In the genomic region with DNA sequence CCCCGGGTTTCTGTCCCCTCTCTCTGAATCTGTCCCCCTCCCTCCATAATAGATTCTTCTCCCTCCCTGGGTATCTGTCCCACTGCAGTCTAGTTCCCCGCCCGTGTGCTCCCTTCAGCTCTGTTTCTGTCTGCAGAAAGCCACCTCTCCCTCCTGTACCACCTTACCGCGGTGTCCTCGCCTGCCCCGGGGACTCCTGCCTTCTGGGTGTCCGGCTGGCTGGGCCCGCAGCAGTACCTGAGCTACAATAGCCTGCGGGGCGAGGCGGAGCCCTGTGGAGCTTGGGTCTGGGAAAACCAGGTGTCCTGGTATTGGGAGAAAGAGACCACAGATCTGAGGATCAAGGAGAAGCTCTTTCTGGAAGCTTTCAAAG, we compare ENCODE assay signal across 8 cellular contexts. TPM values are rescaled to one million over a fixed set of nuclear protein-coding genes. Genes with fewer than 3 reads are reported as not detected.
DNase-seq lines count a peak whose midpoint lies in the region; ATAC-seq, FAIRE-seq and TF ChIP-seq lines count a peak whose summit lies in the region.

No MANE protein-coding gene starts in this region.

- H4K20me1 ChIP-seq in OCI-LY1 (ENCODE audit: insufficient read depth, low read length), result no peaks in the 10 kb centered on the region

- H3K9me3 ChIP-seq in OCI-LY1 (ENCODE audit: low read length), result no peaks in the 10 kb centered on the region
- H3K9me3 ChIP-seq in esophagus muscularis mucosa, result no peaks in the 10 kb centered on the region
- H3K9me3 ChIP-seq in pancreas, result no peaks in the 10 kb centered on the region

- no peaks in the 10 kb centered on the region for H3K79me2 ChIP-seq in OCI-LY1 (ENCODE audit: insufficient read depth, low read length)

- H3K27ac Mint-ChIP-seq in Calu3 (ENCODE audit: unreplicated experiment), result peak overlapping the region; percentile 69

- ATAC-seq in pancreas (peak; percentile 26 to 54 (median 43)), HG02642 (IDR thresholded peaks at IDR 0.05; ENCODE audit: poor library complexity, unreplicated experiment) (no peak), HG03520 (IDR thresholded peaks at IDR 0.05; ENCODE audit: unreplicated experiment) (no peak), HG02852 (IDR thresholded peaks at IDR 0.05; ENCODE audit: unreplicated experiment) (no peak)

- TF ChIP-seq CTCF in Calu3 (IDR thresholded peaks at IDR 0.05; ENCODE audit: unreplicated experiment) (no peak), OCI-LY1 (IDR thresholded peaks at IDR 0.05; ENCODE audit: low read length) (no peak), esophagus muscularis mucosa (IDR thresholded peaks at IDR 0.05) (no peak), pancreas (IDR thresholded peaks at IDR 0.05) (no peak)

- H2AFZ ChIP-seq in OCI-LY1 (ENCODE audit: low read length), result no peak overlapping the region

- H3K4me2 ChIP-seq in OCI-LY1 (ENCODE audit: low read length), result peak overlapping the region; percentile 77

- H3K36me3 ChIP-seq in OCI-LY1 (ENCODE audit: insufficient read depth, low read length), result no peaks in the 10 kb centered on the region
- H3K36me3 ChIP-seq in esophagus muscularis mucosa, result peaks cover 0 to 33% (median 2%) of the 10 kb centered on the region in 4 donors
- no peaks in the 10 kb centered on the region for H3K36me3 ChIP-seq in pancreas

- no peaks in the 10 kb centered on the region for H3K9me3 Mint-ChIP-seq in Calu3 (ENCODE audit: low read depth, unreplicated experiment)

- TSS peak; percentile 39 for BruUV-seq in Calu3 (replicated peaks; lab: Mats Ljungman, UMichigan)

- peak overlapping the region; percentile 70 for H3K9ac ChIP-seq in OCI-LY1 (ENCODE audit: low read length)

- H3F3A ChIP-seq in OCI-LY1 (ENCODE audit: insufficient read depth, low read length), result no peaks in the 10 kb centered on the region

- H3K9me2 ChIP-seq in OCI-LY1 (ENCODE audit: low read depth, low read length), result no peaks in the 10 kb centered on the region

- CTCF ChIA-PET in Calu3 (lab: Charles Lee), result interaction anchor here (0.7 to 1.9 kb wide), 2 partner anchors 32 to 33 kb away, joined by 5 to 8 read pairs; no protein-coding TSS in a partner anchor

- no peaks in the 10 kb centered on the region; the same call in 1 of the 2 replicates for H3K27me3 ChIP-seq in OCI-LY1 (ENCODE audit: insufficient read depth, low read length)
- H3K27me3 ChIP-seq in esophagus muscularis mucosa, result no peaks in the 10 kb centered on the region
- no peaks in the 10 kb centered on the region for H3K27me3 ChIP-seq in pancreas

- no peak overlapping the region for H3K27ac ChIP-seq in OCI-LY1 (ENCODE audit: low read depth, low read length, poor library complexity, severe bottlenecking)
- peak overlapping the region; percentile 86 to 93 (median 90) for H3K27ac ChIP-seq in esophagus muscularis mucosa (replicated peaks in 1 of 4)
- H3K27ac ChIP-seq in pancreas, result no peak overlapping the region

- no peak for TF ChIP-seq POLR2A in esophagus muscularis mucosa (IDR thresholded peaks at IDR 0.05; ENCODE audit: low read depth)

- FAIRE-seq in pancreas (lab: Jason Lieb, UNC), result no peak

- DNase-seq in Calu3 (no peak), esophagus muscularis mucosa (ENCODE audit: extremely low spot score) (no peak), pancreas (no peak), medulla oblongata (ENCODE audit: extremely low spot score) (no peak)

- H3K4me1 ChIP-seq in OCI-LY1 (ENCODE audit: insufficient read depth, low read length, severe bottlenecking) (peaks cover 12% of the 10 kb centered on the region), esophagus muscularis mucosa (peaks cover 17 to 50% (median 45%) of the 10 kb centered on the region in 4 donors), pancreas (peaks cover 0 to 11% (median 0%) of the 10 kb centered on the region in 3 donors)

- no peaks in the 10 kb centered on the region for H3K27me3 Mint-ChIP-seq in Calu3 (ENCODE audit: unreplicated experiment)

- H3K4me3 ChIP-seq in OCI-LY1 (ENCODE audit: low read depth, low read length, poor library complexity, severe bottlenecking), result peak overlapping the region; percentile 68
- peak overlapping the region; percentile 64 to 96 (median 72) for H3K4me3 ChIP-seq in esophagus muscularis mucosa
- H3K4me3 ChIP-seq in pancreas, result peak overlapping the region; percentile 13 to 80 (median 74)

- no peak for TF ChIP-seq EP300 in esophagus muscularis mucosa (IDR thresholded peaks at IDR 0.05)

- intact Hi-C loops in Calu3 (cut with micrococcal nuclease; ENCODE audit: unreplicated experiment) (no loop called here), esophagus muscularis mucosa (cut with DNase I) (no loop called here), pancreas (cut with DNase I) (no loop called here)

- 33% methylated on average over 5 of the region's 12 CpGs for WGBS in esophagus muscularis mucosa
- 7 to 13% methylated on average over 12 of the region's 12 CpGs for WGBS in pancreas, 2 donors

- H3K4me3 Mint-ChIP-seq in Calu3 (ENCODE audit: low read depth, unreplicated experiment), result peak overlapping the region; percentile 77

- H3K4me1 Mint-ChIP-seq in Calu3 (ENCODE audit: low read depth, unreplicated experiment), result peaks cover 27% of the 10 kb centered on the region

- H3K36me3 Mint-ChIP-seq in Calu3 (ENCODE audit: insufficient read depth, unreplicated experiment), result peaks cover 30% of the 10 kb centered on the region

RNA-seq across cellular contexts. Expression of a gene that starts 1.3 kb away (rescaled TPM):
- 80.8 and 95.4 TPM in 2 replicates for total RNA-seq in Calu3 (2022)
- 100 to 1,000 TPM; 108 to 234 (median 170) TPM for total RNA-seq in esophagus muscularis mucosa
- total RNA-seq in pancreas, result 100 to 1,000 TPM in 1 of 6 donors, 10 to 100 TPM in 5; 48.4 to 105 (median 66.3) TPM
- polyA plus RNA-seq in pancreas, result 10 to 100 TPM; 74.5 to 87.8 TPM

RNA-seq across cellular contexts. Expression of a gene that starts 14.1 kb away (rescaled TPM):
- 5.0 and 7.6 TPM in 2 replicates for total RNA-seq in Calu3 (2022)
- total RNA-seq in esophagus muscularis mucosa, result 10 to 100 TPM in 3 of 4 donors, 1 to 10 TPM in 1; 9.8 to 22.4 (median 18.0) TPM
- total RNA-seq in pancreas, result 10 to 100 TPM in 1 of 6 donors, 1 to 10 TPM in 5; 1.6 to 16.5 (median 4.8) TPM
- 10 to 100 TPM; 38.7 to 41.5 TPM for polyA plus RNA-seq in pancreas

RNA-seq across cellular contexts. Expression of a gene that starts 17.5 kb away (rescaled TPM):
- 1,643 and 1,795 TPM in 2 replicates for total RNA-seq in Calu3 (2022)
- total RNA-seq in esophagus muscularis mucosa, result 1,000 to 10,000 TPM; 1,719 to 5,089 (median 3,692) TPM
- total RNA-seq in pancreas, result 1,000 to 10,000 TPM in 4 of 6 donors, 100 to 1,000 TPM in 2; 765 to 1,427 (median 1,126) TPM
- polyA plus RNA-seq in pancreas, result 1,000 to 10,000 TPM; 2,346 to 2,426 TPM

RNA-seq across cellular contexts. Expression of a gene that starts 26.3 kb away (rescaled TPM):
- total RNA-seq in Calu3 (2022) (1,844 and 1,993 TPM in 2 replicates), esophagus muscularis mucosa (1,000 to 10,000 TPM; 1,843 to 3,096 (median 2,688) TPM), pancreas (1,000 to 10,000 TPM; 1,459 to 2,866 (median 2,217) TPM)
- 1,000 to 10,000 TPM; 1,585 to 1,842 TPM for polyA plus RNA-seq in pancreas

RNA-seq across cellular contexts. Expression of a gene that starts 39.7 kb away (rescaled TPM):
- 4.8 and 7.1 TPM in 2 replicates for total RNA-seq in Calu3 (2022)
- total RNA-seq in esophagus muscularis mucosa, result 10 to 100 TPM in 2 of 4 donors, 1 to 10 TPM in 2; 5.5 to 11.5 (median 10.4) TPM
- total RNA-seq in pancreas, result 1 to 10 TPM in 5 of 6 donors, under 1 TPM in 1; 0.79 to 3.7 (median 1.8) TPM
- polyA plus RNA-seq in pancreas, result 1 to 10 TPM; 7.1 to 8.4 TPM

Comparison
In these comparisons a context has a peak if more than half of its experiments do, and no peak if none do; other contexts are left out.
1. H3K27ac ChIP-seq: peak in esophagus muscularis mucosa (4 of 4); none in OCI-LY1 (single experiment) and pancreas (0 of 4).
2. ATAC-seq: peak in pancreas (4 of 4); none in HG02642 (single experiment), HG03520 (single experiment) and HG02852 (single experiment).
3. Peak in every context shown above with its lines, with median percentiles within 50 percentile points of each other: H3K4me3 ChIP-seq.